In genomic region chr17:74603032-74603635, GRCh38 we compare ENCODE assay signal across 25 cellular contexts. TPM values are rescaled to one million over a fixed set of nuclear protein-coding genes. Genes with fewer than 3 reads are reported as not detected.
A peak's percentile ranks its signal among the peaks of the same experiment; 100 is the strongest.
DNase-seq lines count a peak whose midpoint lies in the region; ATAC-seq and TF ChIP-seq lines count a peak whose summit lies in the region.
"Had no signal": no experiment of that assay in that cellular context is flagged by ENCODE, and none has a peak within 500 bp of the region (broad histone marks: within the 10 kb centered on the region; RNA-seq: fewer than 3 reads in every experiment).

No MANE protein-coding gene starts in this region.

- H3K27ac Mint-ChIP-seq in activated naive CD4-positive, alpha-beta T cell treated with anti-CD3 and anti-CD28 coated beads, Interleukin-2, amount 50 U/mL, for 24 hours: peak overlapping the region; percentile 2
- H3K27ac Mint-ChIP-seq in activated naive CD4-positive, alpha-beta T cell treated with anti-CD3 and anti-CD28 coated beads, Interleukin-2, amount 50 U/mL, for 72 hours: no peak overlapping the region
- no peak overlapping the region for H3K27ac Mint-ChIP-seq in CD4-positive, alpha-beta T cell
- peak overlapping the region in 4 of 9 donors; percentile 0 to 36 (median 4) for H3K27ac Mint-ChIP-seq in naive thymus-derived CD4-positive, alpha-beta T cell
- H3K27ac Mint-ChIP-seq in CD4-positive, alpha-beta memory T cell: no peak overlapping the region
- H3K27ac Mint-ChIP-seq: activated CD4-positive, alpha-beta memory T cell treated with anti-CD3 and anti-CD28 coated beads for 36 hours; activated T-cell treated with anti-CD3 and anti-CD28 coated beads, Interleukin-2, amount 50 U/mL, for 24 hours; H9; nephron; progenitor cell of endocrine pancreas had no signal

- H3K36me3 ChIP-seq in naive thymus-derived CD4-positive, alpha-beta T cell (ENCODE audit: control insufficient read depth in 2 of 3, insufficient read depth in 3 of 3, low read length in 3 of 3): no peaks in the 10 kb centered on the region
- no peaks in the 10 kb centered on the region for H3K36me3 ChIP-seq in CD4-positive, alpha-beta memory T cell (ENCODE audit: insufficient read depth, low read length)

- H3K36me3 Mint-ChIP-seq in activated naive CD4-positive, alpha-beta T cell treated with anti-CD3 and anti-CD28 coated beads, Interleukin-2, amount 50 U/mL, for 24 hours: no peaks in the 10 kb centered on the region
- H3K36me3 Mint-ChIP-seq in activated naive CD4-positive, alpha-beta T cell treated with anti-CD3 and anti-CD28 coated beads, Interleukin-2, amount 50 U/mL, for 72 hours: no peaks in the 10 kb centered on the region
- H3K36me3 Mint-ChIP-seq in CD4-positive, alpha-beta T cell (ENCODE audit: low read depth): no peaks in the 10 kb centered on the region
- H3K36me3 Mint-ChIP-seq in naive thymus-derived CD4-positive, alpha-beta T cell: peaks cover 0 to 4% (median 0%) of the 10 kb centered on the region in 5 donors
- no peaks in the 10 kb centered on the region for H3K36me3 Mint-ChIP-seq in CD4-positive, alpha-beta memory T cell
- H3K36me3 Mint-ChIP-seq: activated CD4-positive, alpha-beta memory T cell treated with anti-CD3 and anti-CD28 coated beads for 36 hours; CD8-positive, alpha-beta memory T cell had no signal

- DNase-seq in activated naive CD4-positive, alpha-beta T cell treated with anti-CD3 and anti-CD28 coated beads, Interleukin-2, amount 50 U/mL, for 72 hours (ENCODE audit: low spot score in 2 of 2): no peak
- DNase-seq in CD4-positive, alpha-beta T cell: no peak
- peak; percentile 78 for DNase-seq in NOMO-1 treated with dmso at 0.1 percent for 144 hours (lab: John Stamatoyannopoulos, UW; ENCODE audit: unreplicated experiment)
- peak in 5 of 9 donors; percentile 14 to 44 (median 34) for DNase-seq in naive thymus-derived CD4-positive, alpha-beta T cell
- DNase-seq in activated CD4-positive, CD25-positive, alpha-beta regulatory T cell treated with anti-CD3 and anti-CD28 coated beads, Interleukin-2, amount 50 U/mL, for 72 hours: no peak
- no peak for DNase-seq in RKO (ENCODE audit: low spot score)
- no peak for DNase-seq in CD4-positive, alpha-beta memory T cell
- DNase-seq: ACHN; activated CD4-positive, alpha-beta memory T cell treated with anti-CD3 and anti-CD28 coated beads for 36 hours; activated naive CD4-positive, alpha-beta T cell; activated T-cell treated with anti-CD3 and anti-CD28 coated beads, Interleukin-2, amount 50 U/mL, for 24 hours; caudate nucleus; CD8-positive, alpha-beta memory T cell; dermis blood vessel endothelial cell; H9; left colon; NCI-H2171; NCI-H524 treated with DMSO at 0.1 percent for 48 hours; SHP77 had no signal

- no peak for ATAC-seq in activated naive CD4-positive, alpha-beta T cell treated with anti-CD3 and anti-CD28 coated beads, Interleukin-2, amount 50 U/mL, for 72 hours
- peak; percentile 42 for ATAC-seq in CD4-positive, alpha-beta T cell (ENCODE audit: poor library complexity)
- ATAC-seq in naive thymus-derived CD4-positive, alpha-beta T cell: no peak
- ATAC-seq: left colon had no signal

- no peaks in the 10 kb centered on the region for H3K9me3 Mint-ChIP-seq in activated naive CD4-positive, alpha-beta T cell treated with anti-CD3 and anti-CD28 coated beads, Interleukin-2, amount 50 U/mL, for 24 hours
- no peaks in the 10 kb centered on the region for H3K9me3 Mint-ChIP-seq in activated naive CD4-positive, alpha-beta T cell treated with anti-CD3 and anti-CD28 coated beads, Interleukin-2, amount 50 U/mL, for 72 hours
- H3K9me3 Mint-ChIP-seq in CD4-positive, alpha-beta T cell: no peaks in the 10 kb centered on the region
- peaks cover 0 to 1% (median 0%) of the 10 kb centered on the region in 11 donors for H3K9me3 Mint-ChIP-seq in naive thymus-derived CD4-positive, alpha-beta T cell
- peaks cover 0 to 4% (median 0%) of the 10 kb centered on the region in 8 donors for H3K9me3 Mint-ChIP-seq in CD4-positive, alpha-beta memory T cell
- H3K9me3 Mint-ChIP-seq: activated CD4-positive, alpha-beta memory T cell treated with anti-CD3 and anti-CD28 coated beads for 36 hours; activated T-cell treated with anti-CD3 and anti-CD28 coated beads, Interleukin-2, amount 50 U/mL, for 24 hours; CD8-positive, alpha-beta memory T cell had no signal

- H3K4me3 Mint-ChIP-seq in activated naive CD4-positive, alpha-beta T cell treated with anti-CD3 and anti-CD28 coated beads, Interleukin-2, amount 50 U/mL, for 24 hours: no peak overlapping the region
- no peak overlapping the region for H3K4me3 Mint-ChIP-seq in CD4-positive, alpha-beta T cell
- H3K4me3 Mint-ChIP-seq in naive thymus-derived CD4-positive, alpha-beta T cell: peak overlapping the region in 8 of 10 donors; percentile 0 to 71 (median 19)
- H3K4me3 Mint-ChIP-seq in CD4-positive, alpha-beta memory T cell: no peak overlapping the region
- H3K4me3 Mint-ChIP-seq: activated CD4-positive, alpha-beta memory T cell treated with anti-CD3 and anti-CD28 coated beads for 36 hours; activated T-cell treated with anti-CD3 and anti-CD28 coated beads, Interleukin-2, amount 50 U/mL, for 24 hours; CD8-positive, alpha-beta memory T cell; H9; nephron had no signal

- no peak overlapping the region for H3K27ac ChIP-seq in CD4-positive, alpha-beta T cell (ENCODE audit: low read depth, low read length)
- H3K27ac ChIP-seq in naive thymus-derived CD4-positive, alpha-beta T cell (ENCODE audit: low read depth, low read length): no peak overlapping the region
- H3K27ac ChIP-seq in CD4-positive, alpha-beta memory T cell (ENCODE audit: low read depth, low read length): no peak overlapping the region

- intact Hi-C loops in CD4-positive, alpha-beta T cell (cut with DNase I, micrococcal nuclease): loop anchor here (5.0 kb wide), 2 partner anchors 111 to 226 kb away; no protein-coding TSS in a partner anchor
- intact Hi-C loops in naive thymus-derived CD4-positive, alpha-beta T cell (cut with micrococcal nuclease): loop anchor here in 1 of 2 donors (5.0 kb wide), 1 partner anchor 236 kb away; the partner anchor contains the start of gene GPR142
- intact Hi-C loops in CD4-positive, alpha-beta memory T cell (cut with micrococcal nuclease): no loop called here

- CTCF ChIA-PET in CD4-positive, alpha-beta T cell (lab: Charles Lee): no interaction called here
- CTCF ChIA-PET in naive thymus-derived CD4-positive, alpha-beta T cell (lab: Charles Lee): interaction anchor here (1.3 to 1.6 kb wide), 2 partner anchors 12 to 134 kb away, joined by 3 to 7 read pairs; partner anchors contain the start of genes CD300LD and RAB37
- CTCF ChIA-PET in CD4-positive, alpha-beta memory T cell (lab: Charles Lee; ENCODE audit: partially characterized antibody): interaction anchor here (1.4 to 2.0 kb wide), 3 partner anchors 224 to 234 kb away, joined by 3 to 5 read pairs (median 4); no protein-coding TSS in a partner anchor

- H3K27me3 ChIP-seq in CD4-positive, alpha-beta T cell (ENCODE audit: control insufficient read depth, insufficient read depth, low read length): no peaks in the 10 kb centered on the region
- H3K27me3 ChIP-seq in naive thymus-derived CD4-positive, alpha-beta T cell (ENCODE audit: control insufficient read depth in 2 of 2, insufficient read depth in 2 of 2, low read length in 2 of 2): no peaks in the 10 kb centered on the region
- no peaks in the 10 kb centered on the region for H3K27me3 ChIP-seq in CD4-positive, alpha-beta memory T cell (ENCODE audit: insufficient read depth, low read length)

- H3K4me1 ChIP-seq in naive thymus-derived CD4-positive, alpha-beta T cell (ENCODE audit: control insufficient read depth in 2 of 2, insufficient read depth in 2 of 2, low read length in 2 of 2): peaks cover 0 to 18% of the 10 kb centered on the region in 2 donors
- no peaks in the 10 kb centered on the region for H3K4me1 ChIP-seq in CD4-positive, alpha-beta memory T cell (ENCODE audit: insufficient read depth, low read length)

- H3K4me1 Mint-ChIP-seq in activated naive CD4-positive, alpha-beta T cell treated with anti-CD3 and anti-CD28 coated beads, Interleukin-2, amount 50 U/mL, for 24 hours: peaks cover 29% of the 10 kb centered on the region
- H3K4me1 Mint-ChIP-seq in CD4-positive, alpha-beta T cell (ENCODE audit: low read depth): peaks cover 33% of the 10 kb centered on the region
- H3K4me1 Mint-ChIP-seq in naive thymus-derived CD4-positive, alpha-beta T cell: peaks cover 17 to 56% (median 45%) of the 10 kb centered on the region in 7 donors
- H3K4me1 Mint-ChIP-seq in CD4-positive, alpha-beta memory T cell: peaks cover 5 to 10% (median 7%) of the 10 kb centered on the region in 4 donors
- H3K4me1 Mint-ChIP-seq: nephron had no signal

- no peak overlapping the region for H3K4me3 ChIP-seq in naive thymus-derived CD4-positive, alpha-beta T cell (ENCODE audit: low read length)
- no peak overlapping the region for H3K4me3 ChIP-seq in CD4-positive, alpha-beta memory T cell (ENCODE audit: low read length in 2 of 2)

- H3K9me3 ChIP-seq in CD4-positive, alpha-beta T cell (ENCODE audit: control insufficient read depth, low read length): no peaks in the 10 kb centered on the region
- peaks cover 0 to 3% (median 0%) of the 10 kb centered on the region in 3 experiments for H3K9me3 ChIP-seq in naive thymus-derived CD4-positive, alpha-beta T cell (ENCODE audit: control insufficient read depth in 2 of 3, low read length in 3 of 3)
- no peaks in the 10 kb centered on the region for H3K9me3 ChIP-seq in CD4-positive, alpha-beta memory T cell (ENCODE audit: control insufficient read depth in 1 of 2, low read length in 2 of 2)

- peaks cover 6% of the 10 kb centered on the region for H3K27me3 Mint-ChIP-seq in activated naive CD4-positive, alpha-beta T cell treated with anti-CD3 and anti-CD28 coated beads, Interleukin-2, amount 50 U/mL, for 24 hours
- peaks cover 17% of the 10 kb centered on the region for H3K27me3 Mint-ChIP-seq in CD4-positive, alpha-beta T cell
- H3K27me3 Mint-ChIP-seq in naive thymus-derived CD4-positive, alpha-beta T cell: peaks cover 8 to 54% (median 20%) of the 10 kb centered on the region in 5 donors
- H3K27me3 Mint-ChIP-seq in CD4-positive, alpha-beta memory T cell: peaks cover 25 to 36% of the 10 kb centered on the region in 2 donors

- TF ChIP-seq CTCF in CD4-positive, alpha-beta T cell (IDR thresholded peaks at IDR 0.05): no peak

- POLR2A ChIA-PET in CD4-positive, alpha-beta T cell (lab: Charles Lee): interaction anchor here (1.0 kb wide), 1 partner anchor 11 kb away, joined by 6 read pairs; the partner anchor contains the start of gene CD300LD
- POLR2A ChIA-PET in naive thymus-derived CD4-positive, alpha-beta T cell (lab: Charles Lee): no interaction called here
- POLR2A ChIA-PET in CD4-positive, alpha-beta memory T cell (lab: Charles Lee; ENCODE audit: partially characterized antibody): no interaction called here

RNA-seq across cellular contexts. Expression of gene CD300LD, which starts 11.1 kb away (rescaled TPM):
- not detected for total RNA-seq in activated naive CD4-positive, alpha-beta T cell treated with anti-CD3 and anti-CD28 coated beads, Interleukin-2, amount 50 U/mL, for 72 hours
- total RNA-seq in CD4-positive, alpha-beta T cell: not detected
- under 1 TPM in 1 of 5 experiments, not detected in 4; 0.39 TPM for total RNA-seq in naive thymus-derived CD4-positive, alpha-beta T cell
- polyA plus RNA-seq in naive thymus-derived CD4-positive, alpha-beta T cell: not detected
- not detected for total RNA-seq in CD4-positive, alpha-beta memory T cell
- not detected for polyA plus RNA-seq in CD4-positive, alpha-beta memory T cell
- total RNA-seq: activated CD4-positive, alpha-beta memory T cell treated with anti-CD3 and anti-CD28 coated beads for 36 hours; CD8-positive, alpha-beta memory T cell; dermis blood vessel endothelial cell; endothelial cell of umbilical vein; H9; left colon; mesenteric fat pad; progenitor cell of endocrine pancreas; urinary bladder had no signal
- polyA plus RNA-seq: CD8-positive, alpha-beta memory T cell; endothelial cell of umbilical vein; urinary bladder had no signal

RNA-seq across cellular contexts. Expression of gene CD300E, which starts 20.4 kb away (rescaled TPM):
- total RNA-seq in activated naive CD4-positive, alpha-beta T cell treated with anti-CD3 and anti-CD28 coated beads, Interleukin-2, amount 50 U/mL, for 72 hours: not detected
- total RNA-seq in CD4-positive, alpha-beta T cell: under 1 TPM; 0.93 to 0.98 TPM
- 10 to 100 TPM in 2 of 5 experiments, not detected in 3; 11.9 to 93.1 TPM for total RNA-seq in naive thymus-derived CD4-positive, alpha-beta T cell
- not detected for polyA plus RNA-seq in naive thymus-derived CD4-positive, alpha-beta T cell
- total RNA-seq in CD4-positive, alpha-beta memory T cell: not detected
- polyA plus RNA-seq in CD4-positive, alpha-beta memory T cell: not detected
- total RNA-seq: activated CD4-positive, alpha-beta memory T cell treated with anti-CD3 and anti-CD28 coated beads for 36 hours; CD8-positive, alpha-beta memory T cell; dermis blood vessel endothelial cell; endothelial cell of umbilical vein; H9; progenitor cell of endocrine pancreas had no signal
- polyA plus RNA-seq: CD8-positive, alpha-beta memory T cell; endothelial cell of umbilical vein had no signal

RNA-seq across cellular contexts. Expression of gene CD300H, which starts 35.8 kb away (rescaled TPM):
- not detected for total RNA-seq in activated naive CD4-positive, alpha-beta T cell treated with anti-CD3 and anti-CD28 coated beads, Interleukin-2, amount 50 U/mL, for 72 hours
- total RNA-seq in CD4-positive, alpha-beta T cell: not detected
- 10 to 100 TPM in 1 of 5 experiments, under 1 TPM in 1, not detected in 3; 0.72 to 18.3 TPM for total RNA-seq in naive thymus-derived CD4-positive, alpha-beta T cell
- polyA plus RNA-seq in naive thymus-derived CD4-positive, alpha-beta T cell: not detected
- not detected for total RNA-seq in CD4-positive, alpha-beta memory T cell
- polyA plus RNA-seq in CD4-positive, alpha-beta memory T cell: not detected
- total RNA-seq: activated CD4-positive, alpha-beta memory T cell treated with anti-CD3 and anti-CD28 coated beads for 36 hours; CD8-positive, alpha-beta memory T cell; dermis blood vessel endothelial cell; endothelial cell of umbilical vein; H9; left colon; mesenteric fat pad; progenitor cell of endocrine pancreas; urinary bladder had no signal
- polyA plus RNA-seq: CD8-positive, alpha-beta memory T cell; endothelial cell of umbilical vein had no signal

RNA-seq across cellular contexts. Expression of gene CD300C, which starts 57.2 kb away (rescaled TPM):
- under 1 TPM in 1 of 2 donors, not detected in 1; 0.25 TPM for total RNA-seq in activated naive CD4-positive, alpha-beta T cell treated with anti-CD3 and anti-CD28 coated beads, Interleukin-2, amount 50 U/mL, for 72 hours
- under 1 TPM; 0.41 to 0.50 TPM for total RNA-seq in CD4-positive, alpha-beta T cell
- 10 to 100 TPM in 1 of 5 experiments, 1 to 10 TPM in 1, under 1 TPM in 3; 0.22 to 20.5 (median 0.58) TPM for total RNA-seq in naive thymus-derived CD4-positive, alpha-beta T cell
- not detected for polyA plus RNA-seq in naive thymus-derived CD4-positive, alpha-beta T cell
- not detected for total RNA-seq in CD4-positive, alpha-beta memory T cell
- not detected for polyA plus RNA-seq in CD4-positive, alpha-beta memory T cell
- total RNA-seq: dermis blood vessel endothelial cell, endothelial cell of umbilical vein, H9, progenitor cell of endocrine pancreas had no signal
- polyA plus RNA-seq: CD8-positive, alpha-beta memory T cell; endothelial cell of umbilical vein had no signal

Comparison
In these comparisons a context has a peak if more than half of its experiments do, and no peak if none do; other contexts are left out.
1. H3K4me3 Mint-ChIP-seq: peak in naive thymus-derived CD4-positive, alpha-beta T cell (8 of 10); none in activated naive CD4-positive, alpha-beta T cell treated with anti-CD3 and anti-CD28 coated beads, Interleukin-2, amount 50 U/mL, for 24 hours (single experiment), CD4-positive, alpha-beta T cell (single experiment) and CD4-positive, alpha-beta memory T cell (0 of 8).
2. DNase-seq: peak in NOMO-1 treated with dmso at 0.1 percent for 144 hours (single experiment) and naive thymus-derived CD4-positive, alpha-beta T cell (5 of 9); none in activated naive CD4-positive, alpha-beta T cell treated with anti-CD3 and anti-CD28 coated beads, Interleukin-2, amount 50 U/mL, for 72 hours (0 of 2), CD4-positive, alpha-beta T cell (0 of 10), activated CD4-positive, CD25-positive, alpha-beta regulatory T cell treated with anti-CD3 and anti-CD28 coated beads, Interleukin-2, amount 50 U/mL, for 72 hours (single experiment), RKO (single experiment) and CD4-positive, alpha-beta memory T cell (0 of 5).